8 cellular contexts compared by ENCODE assay signal in genomic region chr7:77327067-77327931, GRCh38.
DNase-seq lines count a peak whose midpoint lies in the region; ATAC-seq and TF ChIP-seq lines count a peak whose summit lies in the region.

No MANE protein-coding gene starts in this region.

- POLR2A ChIA-PET in activated CD8-positive, alpha-beta T cell treated with anti-CD3 and anti-CD28 coated beads for 36 hours (lab: Charles Lee), result interaction anchor here (0.7 kb wide), 1 partner anchor 9 kb away, joined by 4 read pairs; no protein-coding TSS in a partner anchor

- DNase-seq in activated CD4-positive, alpha-beta T cell treated with anti-CD3 and anti-CD28 coated beads, Interleukin-2, amount 10 ng/mL, durations not matched to agents 24 days and 14 days, result no peak
- DNase-seq in activated CD4-positive, alpha-beta T cell treated with anti-CD3 and anti-CD28 coated beads, Interleukin-2, amount 50 U/mL, for 1 hour, result no peak
- DNase-seq in activated CD8-positive, alpha-beta T cell treated with anti-CD3 and anti-CD28 coated beads for 36 hours, result no peak
- DNase-seq in immature natural killer cell (peak in 2 of 3 donors; percentile 28 to 34), tibial artery (peak; percentile 76), NCI-H446 treated with DMSO at 0.1 percent for 48 hours (lab: John Stamatoyannopoulos, UW) (no peak), COLO829 (ENCODE audit: low spot score) (no peak), DMS 273 treated with DMSO at 0.1 percent for 48 hours (lab: John Stamatoyannopoulos, UW) (no peak)

- H3K4me3 Mint-ChIP-seq in activated CD4-positive, alpha-beta T cell treated with anti-CD3 and anti-CD28 coated beads, Interleukin-2, amount 10 ng/mL, durations not matched to agents 24 days and 14 days, result no peak overlapping the region
- peak overlapping the region; percentile 34 for H3K4me3 Mint-ChIP-seq in activated CD8-positive, alpha-beta T cell treated with anti-CD3 and anti-CD28 coated beads for 36 hours
- peak overlapping the region; percentile 72 to 89 (median 85) for H3K4me3 Mint-ChIP-seq in immature natural killer cell

- no peaks in the 10 kb centered on the region for H3K9me3 Mint-ChIP-seq in activated CD4-positive, alpha-beta T cell treated with anti-CD3 and anti-CD28 coated beads, Interleukin-2, amount 10 ng/mL, durations not matched to agents 24 days and 14 days
- H3K9me3 Mint-ChIP-seq in activated CD8-positive, alpha-beta T cell treated with anti-CD3 and anti-CD28 coated beads for 36 hours, result no peaks in the 10 kb centered on the region
- no peaks in the 10 kb centered on the region for H3K9me3 Mint-ChIP-seq in immature natural killer cell

- TF ChIP-seq CTCF in activated CD8-positive, alpha-beta T cell treated with anti-CD3 and anti-CD28 coated beads for 36 hours (IDR thresholded peaks at IDR 0.05), result no peak
- no peak for TF ChIP-seq CTCF in tibial artery (IDR thresholded peaks at IDR 0.05)

- H3K27me3 Mint-ChIP-seq in activated CD4-positive, alpha-beta T cell treated with anti-CD3 and anti-CD28 coated beads, Interleukin-2, amount 10 ng/mL, durations not matched to agents 24 days and 14 days, result no peaks in the 10 kb centered on the region
- no peaks in the 10 kb centered on the region for H3K27me3 Mint-ChIP-seq in activated CD8-positive, alpha-beta T cell treated with anti-CD3 and anti-CD28 coated beads for 36 hours
- H3K27me3 Mint-ChIP-seq in immature natural killer cell (ENCODE audit: low read depth in 3 of 3), result peaks cover 0 to 13% (median 7%) of the 10 kb centered on the region in 3 donors

- no peaks in the 10 kb centered on the region for H3K27me3 ChIP-seq in tibial artery

- CTCF ChIA-PET in activated CD8-positive, alpha-beta T cell treated with anti-CD3 and anti-CD28 coated beads for 36 hours (lab: Charles Lee), result interaction anchor here (1.0 to 2.8 kb wide), 3 partner anchors 26 to 80 kb away, joined by 3 to 19 read pairs (median 4); no protein-coding TSS in a partner anchor

- no peaks in the 10 kb centered on the region for H3K9me3 ChIP-seq in tibial artery

- H3K36me3 Mint-ChIP-seq in activated CD4-positive, alpha-beta T cell treated with anti-CD3 and anti-CD28 coated beads, Interleukin-2, amount 10 ng/mL, durations not matched to agents 24 days and 14 days (ENCODE audit: low read depth), result no peaks in the 10 kb centered on the region
- H3K36me3 Mint-ChIP-seq in activated CD8-positive, alpha-beta T cell treated with anti-CD3 and anti-CD28 coated beads for 36 hours (ENCODE audit: low read depth), result no peaks in the 10 kb centered on the region
- peaks cover 15 to 61% (median 20%) of the 10 kb centered on the region in 3 donors for H3K36me3 Mint-ChIP-seq in immature natural killer cell

- H3K4me3 ChIP-seq in tibial artery, result no peak overlapping the region

- peak overlapping the region; percentile 66 to 71 for H3K27ac ChIP-seq in tibial artery

- peak overlapping the region; percentile 79 for H3K27ac Mint-ChIP-seq in activated CD4-positive, alpha-beta T cell treated with anti-CD3 and anti-CD28 coated beads, Interleukin-2, amount 10 ng/mL, durations not matched to agents 24 days and 14 days
- peak overlapping the region; percentile 78 for H3K27ac Mint-ChIP-seq in activated CD8-positive, alpha-beta T cell treated with anti-CD3 and anti-CD28 coated beads for 36 hours
- peak overlapping the region; percentile 88 to 96 (median 91) for H3K27ac Mint-ChIP-seq in immature natural killer cell

- H3K4me1 Mint-ChIP-seq in activated CD4-positive, alpha-beta T cell treated with anti-CD3 and anti-CD28 coated beads, Interleukin-2, amount 10 ng/mL, durations not matched to agents 24 days and 14 days, result peaks cover 51% of the 10 kb centered on the region
- H3K4me1 Mint-ChIP-seq in activated CD8-positive, alpha-beta T cell treated with anti-CD3 and anti-CD28 coated beads for 36 hours (ENCODE audit: low read depth), result peaks cover 54% of the 10 kb centered on the region
- peaks cover 86 to 92% of the 10 kb centered on the region in 2 donors for H3K4me1 Mint-ChIP-seq in immature natural killer cell

- peaks cover 0 to 57% (median 31%) of the 10 kb centered on the region in 4 donors for H3K4me1 ChIP-seq in tibial artery

- H3K36me3 ChIP-seq in tibial artery, result no peaks in the 10 kb centered on the region

- intact Hi-C loops in activated CD4-positive, alpha-beta T cell treated with anti-CD3 and anti-CD28 coated beads, Interleukin-2, amount 10 ng/mL, durations not matched to agents 24 days and 14 days (cut with micrococcal nuclease), result no loop called here
- intact Hi-C loops in activated CD8-positive, alpha-beta T cell treated with anti-CD3 and anti-CD28 coated beads for 36 hours (cut with micrococcal nuclease), result no loop called here
- intact Hi-C loops in tibial artery (cut with DNase I; ENCODE audit: low total_unique reads), result no loop called here

- no peak for ATAC-seq in activated CD8-positive, alpha-beta T cell treated with anti-CD3 and anti-CD28 coated beads for 36 hours

Comparison
In these comparisons a context has a peak if more than half of its experiments do, and no peak if none do; other contexts are left out.
1. DNase-seq: peak in immature natural killer cell (2 of 3) and tibial artery (2 of 2); none in activated CD4-positive, alpha-beta T cell treated with anti-CD3 and anti-CD28 coated beads, Interleukin-2, amount 10 ng/mL, durations not matched to agents 24 days and 14 days (single experiment), activated CD4-positive, alpha-beta T cell treated with anti-CD3 and anti-CD28 coated beads, Interleukin-2, amount 50 U/mL, for 1 hour (single experiment), activated CD8-positive, alpha-beta T cell treated with anti-CD3 and anti-CD28 coated beads for 36 hours (single experiment), NCI-H446 treated with DMSO at 0.1 percent for 48 hours (single experiment), COLO829 (single experiment) and DMS 273 treated with DMSO at 0.1 percent for 48 hours (single experiment).
2. Peak in every context shown above with its lines, with median percentiles within 50 percentile points of each other: H3K27ac Mint-ChIP-seq.